Comparison of ENCODE assay signal across 21 cellular contexts in the genomic region with DNA sequence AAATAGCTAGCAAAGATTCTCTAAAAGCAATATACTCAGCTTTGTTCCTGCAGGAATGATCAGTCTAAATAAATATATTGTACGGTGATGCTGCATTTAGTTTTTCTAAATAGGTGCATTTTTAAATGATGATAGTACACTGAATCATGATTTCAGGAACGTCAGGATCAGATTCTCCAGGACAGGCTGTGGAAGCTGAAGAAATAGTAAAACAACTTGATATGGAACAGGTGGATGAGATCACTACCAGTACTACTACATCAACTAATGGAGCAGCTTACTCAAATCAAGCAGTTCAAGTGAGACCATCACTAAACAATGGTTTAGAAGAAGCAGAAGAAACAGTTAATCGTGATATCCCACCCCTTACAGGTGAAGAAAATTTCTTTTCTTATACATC. TPM values are rescaled to one million over a fixed set of nuclear protein-coding genes. Genes with fewer than 3 reads are reported as not detected.
DNase-seq lines count a peak whose midpoint lies in the region; ATAC-seq and TF ChIP-seq lines count a peak whose summit lies in the region.
"Had no signal": no experiment of that assay in that cellular context is flagged by ENCODE, and none has a peak within 500 bp of the region (broad histone marks: within the 10 kb centered on the region; RNA-seq: fewer than 3 reads in every experiment).

No MANE protein-coding gene starts in this region.

- in situ Hi-C loops in mammary epithelial cell (cut with MboI; ENCODE audit: low sequenced_read_pairs in 2 of 2): no loop called here

- BruUV-seq in mammary epithelial cell (replicated peaks; lab: Mats Ljungman, UMichigan): no TSS peak

- no peak overlapping the region for H3K4me2 ChIP-seq in mammary epithelial cell (ENCODE audit: insufficient read depth, low read depth, low read length)
- H3K4me2 ChIP-seq: A549, BLaER1 had no signal

- no peak for TF ChIP-seq CTCF in mammary epithelial cell (conservative IDR thresholded peaks at IDR 0.05 in 1 of 2, IDR thresholded peaks at IDR 0.05 in 1 of 2; ENCODE audit: extremely low read depth in 1 of 2, insufficient read depth in 1 of 2, low read depth in 1 of 2, low read length in 2 of 2)
- no peak for TF ChIP-seq CTCF in breast epithelium (IDR thresholded peaks at IDR 0.05)
- no peak for TF ChIP-seq CTCF in foreskin keratinocyte (conservative IDR thresholded peaks at IDR 0.05)

- dilution Hi-C loops in mammary epithelial cell (cut with HindIII; ENCODE audit: low sequenced_read_pairs): loop anchor here (10.0 kb wide), 1 partner anchor 56 kb away; no protein-coding TSS in a partner anchor

- H3K36me3 ChIP-seq in mammary epithelial cell (ENCODE audit: insufficient read depth, low read length) (peaks cover 10% of the 10 kb centered on the region), breast epithelium (no peaks in the 10 kb centered on the region)
- H3K36me3 ChIP-seq: colonic mucosa had no signal

- intact Hi-C loops in mammary epithelial cell (cut with micrococcal nuclease) (no loop called here), breast epithelium (cut with DNase I; ENCODE audit: low total_unique reads) (no loop called here)

- H3K27me3 ChIP-seq in mammary epithelial cell (ENCODE audit: insufficient read depth, low read length) (no peaks in the 10 kb centered on the region), breast epithelium (no peaks in the 10 kb centered on the region), foreskin keratinocyte (no peaks in the 10 kb centered on the region)
- H3K27me3 ChIP-seq: BLaER1, colonic mucosa, left lung had no signal

- peaks cover 8% of the 10 kb centered on the region for H3K4me1 ChIP-seq in mammary epithelial cell (ENCODE audit: insufficient read depth, low read length)
- H3K4me1 ChIP-seq in breast epithelium: no peaks in the 10 kb centered on the region
- H3K4me1 ChIP-seq in foreskin keratinocyte: peaks cover 17% of the 10 kb centered on the region
- H3K4me1 ChIP-seq: BLaER1, colonic mucosa, left lung had no signal

- H3K9me3 ChIP-seq in mammary epithelial cell (replicated peaks; ENCODE audit: insufficient read depth, low read length) (no peaks in the 10 kb centered on the region), breast epithelium (no peaks in the 10 kb centered on the region)
- H3K9me3 ChIP-seq: A549, BLaER1, colonic mucosa, left lung had no signal

- CTCF ChIA-PET in mammary epithelial cell (lab: Charles Lee; ENCODE audit: low non-redundant PET): no interaction called here

- no peak for TF ChIP-seq POLR2A in breast epithelium (IDR thresholded peaks at IDR 0.05)

- ATAC-seq in SK-N-SH treated with all-trans-retinoic acid at 6 μM for 48 hours: peak; percentile 44
- ATAC-seq in foreskin keratinocyte: peak; percentile 51
- no peak for ATAC-seq in HG03135 (IDR thresholded peaks at IDR 0.05; ENCODE audit: unreplicated experiment)
- ATAC-seq: A549; effector memory CD8-positive, alpha-beta T cell; left lung had no signal

- no peaks in the 10 kb centered on the region for H4K20me1 ChIP-seq in mammary epithelial cell (ENCODE audit: insufficient read depth, low read length)

- no peak overlapping the region for H3K4me3 ChIP-seq in mammary epithelial cell (replicated peaks in 1 of 3; ENCODE audit: insufficient read depth in 1 of 3, low read depth in 2 of 3, low read length in 3 of 3)
- no peak overlapping the region for H3K4me3 ChIP-seq in breast epithelium
- H3K4me3 ChIP-seq: A549, BLaER1, colonic mucosa, left lung had no signal

- no peak overlapping the region for H3K27ac ChIP-seq in mammary epithelial cell (ENCODE audit: insufficient read depth, low read depth, low read length)
- no peak overlapping the region for H3K27ac ChIP-seq in breast epithelium
- H3K27ac ChIP-seq in foreskin keratinocyte: no peak overlapping the region
- H3K27ac ChIP-seq: A549, BLaER1, colonic mucosa, left lung had no signal

- no peak overlapping the region for H2AFZ ChIP-seq in mammary epithelial cell (ENCODE audit: low read depth, low read length)

- WGBS in mammary epithelial cell (ENCODE audit: low coverage, missing lambda C conversion rate): 62% methylated on average over 3 of the region's 3 CpGs

- peak; percentile 11 for DNase-seq in mammary epithelial cell
- DNase-seq in breast epithelium (ENCODE audit: low spot score in 2 of 2): no peak
- DNase-seq in foreskin keratinocyte: peak; percentile 27 to 62
- no peak for DNase-seq in CD1c-positive myeloid dendritic cell (ENCODE audit: extremely low spot score)
- DNase-seq in occipital lobe (lab: John Stamatoyannopoulos, UW): no peak
- no peak for DNase-seq in HuH-7.5 (ENCODE audit: low spot score)
- DNase-seq: activated CD4-positive, alpha-beta T cell treated with anti-CD3 and anti-CD28 coated beads for 48 hours; activated naive CD8-positive, alpha-beta T cell treated with anti-CD3 and anti-CD28 coated beads, Interleukin-2, amount 10 ng/mL, durations not matched to agents 7 days and 5 days; Calu3; colonic mucosa; effector memory CD8-positive, alpha-beta T cell; head of caudate nucleus; Karpas-422; left lung; NCI-H1048; NCI-H187; NCI-H774 had no signal

- H3K79me2 ChIP-seq in mammary epithelial cell (ENCODE audit: insufficient read depth, low read length): peaks cover 11% of the 10 kb centered on the region

- no peak overlapping the region for H3K9ac ChIP-seq in mammary epithelial cell (ENCODE audit: insufficient read depth, low read length)
- H3K9ac ChIP-seq: BLaER1 had no signal

TF ChIP-seq in SK-N-SH treated with all-trans-retinoic acid at 6 μM for 48 hours, 23 proteins besides CTCF, POLR2A, EP300 and RAD21 (continues in another document):
- TF ChIP-seq ZFP3 (CRISPR knock-in tag; IDR thresholded peaks at IDR 0.05): no peak
- no peak for TF ChIP-seq ISL1 (CRISPR knock-in tag; IDR thresholded peaks at IDR 0.05)
- no peak for TF ChIP-seq ZNF8 (CRISPR knock-in tag; IDR thresholded peaks at IDR 0.05)
- no peak for TF ChIP-seq ZC3H10 (CRISPR knock-in tag; IDR thresholded peaks at IDR 0.05)
- TF ChIP-seq, protein P1, sequence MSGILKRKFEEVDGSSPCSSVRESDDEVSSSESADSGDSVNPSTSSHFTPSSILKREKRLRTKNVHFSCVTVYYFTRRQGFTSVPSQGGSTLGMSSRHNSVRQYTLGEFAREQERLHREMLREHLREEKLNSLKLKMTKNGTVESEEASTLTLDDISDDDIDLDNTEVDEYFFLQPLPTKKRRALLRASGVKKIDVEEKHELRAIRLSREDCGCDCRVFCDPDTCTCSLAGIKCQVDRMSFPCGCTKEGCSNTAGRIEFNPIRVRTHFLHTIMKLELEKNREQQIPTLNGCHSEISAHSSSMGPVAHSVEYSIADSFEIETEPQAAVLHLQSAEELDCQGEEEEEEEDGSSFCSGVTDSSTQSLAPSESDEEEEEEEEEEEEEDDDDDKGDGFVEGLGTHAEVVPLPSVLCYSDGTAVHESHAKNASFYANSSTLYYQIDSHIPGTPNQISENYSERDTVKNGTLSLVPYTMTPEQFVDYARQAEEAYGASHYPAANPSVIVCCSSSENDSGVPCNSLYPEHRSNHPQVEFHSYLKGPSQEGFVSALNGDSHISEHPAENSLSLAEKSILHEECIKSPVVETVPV (CRISPR knock-in tag; IDR thresholded peaks at IDR 0.05): no peak
- TF ChIP-seq ZNF565 (CRISPR knock-in tag; conservative IDR thresholded peaks at IDR 0.05; ENCODE audit: low read depth): no peak
- no peak for TF ChIP-seq ARNTL (CRISPR knock-in tag; IDR thresholded peaks at IDR 0.05; ENCODE audit: borderline replicate concordance, low read depth)
- TF ChIP-seq RARB (CRISPR knock-in tag; IDR thresholded peaks at IDR 0.05): no peak
- no peak for TF ChIP-seq TOX (CRISPR knock-in tag; IDR thresholded peaks at IDR 0.05; ENCODE audit: borderline replicate concordance)
- TF ChIP-seq PPARA (CRISPR knock-in tag; IDR thresholded peaks at IDR 0.05; ENCODE audit: borderline replicate concordance): no peak
- TF ChIP-seq TCF4 (CRISPR knock-in tag; IDR thresholded peaks at IDR 0.05; ENCODE audit: borderline replicate concordance): no peak
- TF ChIP-seq ZNF70 (CRISPR knock-in tag; IDR thresholded peaks at IDR 0.05): no peak
- TF ChIP-seq GLIS3 (CRISPR knock-in tag; IDR thresholded peaks at IDR 0.05): no peak
- TF ChIP-seq, protein P2, sequence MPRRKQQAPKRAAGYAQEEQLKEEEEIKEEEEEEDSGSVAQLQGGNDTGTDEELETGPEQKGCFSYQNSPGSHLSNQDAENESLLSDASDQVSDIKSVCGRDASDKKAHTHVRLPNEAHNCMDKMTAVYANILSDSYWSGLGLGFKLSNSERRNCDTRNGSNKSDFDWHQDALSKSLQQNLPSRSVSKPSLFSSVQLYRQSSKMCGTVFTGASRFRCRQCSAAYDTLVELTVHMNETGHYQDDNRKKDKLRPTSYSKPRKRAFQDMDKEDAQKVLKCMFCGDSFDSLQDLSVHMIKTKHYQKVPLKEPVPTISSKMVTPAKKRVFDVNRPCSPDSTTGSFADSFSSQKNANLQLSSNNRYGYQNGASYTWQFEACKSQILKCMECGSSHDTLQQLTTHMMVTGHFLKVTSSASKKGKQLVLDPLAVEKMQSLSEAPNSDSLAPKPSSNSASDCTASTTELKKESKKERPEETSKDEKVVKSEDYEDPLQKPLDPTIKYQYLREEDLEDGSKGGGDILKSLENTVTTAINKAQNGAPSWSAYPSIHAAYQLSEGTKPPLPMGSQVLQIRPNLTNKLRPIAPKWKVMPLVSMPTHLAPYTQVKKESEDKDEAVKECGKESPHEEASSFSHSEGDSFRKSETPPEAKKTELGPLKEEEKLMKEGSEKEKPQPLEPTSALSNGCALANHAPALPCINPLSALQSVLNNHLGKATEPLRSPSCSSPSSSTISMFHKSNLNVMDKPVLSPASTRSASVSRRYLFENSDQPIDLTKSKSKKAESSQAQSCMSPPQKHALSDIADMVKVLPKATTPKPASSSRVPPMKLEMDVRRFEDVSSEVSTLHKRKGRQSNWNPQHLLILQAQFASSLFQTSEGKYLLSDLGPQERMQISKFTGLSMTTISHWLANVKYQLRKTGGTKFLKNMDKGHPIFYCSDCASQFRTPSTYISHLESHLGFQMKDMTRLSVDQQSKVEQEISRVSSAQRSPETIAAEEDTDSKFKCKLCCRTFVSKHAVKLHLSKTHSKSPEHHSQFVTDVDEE (CRISPR knock-in tag; IDR thresholded peaks at IDR 0.05): no peak

RNA-seq across cellular contexts. Expression of gene EIF3J, which starts 46.3 kb away (rescaled TPM):
- total RNA-seq in mammary epithelial cell (100 to 1,000 TPM in 1 of 2 donors, 10 to 100 TPM in 1; 30.5 to 105 TPM), breast epithelium (10 to 100 TPM; 46.6 to 82.0 (median 68.2) TPM), foreskin keratinocyte (66.2 and 77.2 TPM in 2 replicates), occipital lobe (63.0 TPM)
- polyA plus RNA-seq in mammary epithelial cell (49.4 TPM), foreskin keratinocyte (59.9 and 72.5 TPM in 2 replicates)
- 28.5 TPM for polyA minus RNA-seq in mammary epithelial cell

Comparison
In these comparisons a context has a peak if more than half of its experiments do, and no peak if none do; other contexts are left out.
1. DNase-seq: peak in mammary epithelial cell (single experiment) and foreskin keratinocyte (2 of 2); none in breast epithelium (0 of 2), CD1c-positive myeloid dendritic cell (single experiment), occipital lobe (single experiment) and HuH-7.5 (single experiment).